13 cellular contexts compared by ENCODE assay signal in genomic region chr18:63832470-63832869, GRCh38. TPM values are rescaled to one million over a fixed set of nuclear protein-coding genes. Genes with fewer than 3 reads are reported as not detected.
DNase-seq lines count a peak whose midpoint lies in the region; ATAC-seq and TF ChIP-seq lines count a peak whose summit lies in the region.
"Had no signal": no experiment of that assay in that cellular context is flagged by ENCODE, and none has a peak within 500 bp of the region (broad histone marks: within the 10 kb centered on the region; RNA-seq: fewer than 3 reads in every experiment).

No MANE protein-coding gene starts in this region.

- peak overlapping the region; percentile 18; the same call in 1 of the 2 replicates for H3K4me2 ChIP-seq in IMR-90 (ENCODE audit: low read depth, low read length)

- no peak overlapping the region for H4K91ac ChIP-seq in IMR-90 (ENCODE audit: insufficient read depth, low read depth, low read length)

- no peaks in the 10 kb centered on the region for H3K36me3 ChIP-seq in IMR-90 (ENCODE audit: control insufficient read depth, insufficient read depth, low read length)
- no peaks in the 10 kb centered on the region for H3K36me3 ChIP-seq in colonic mucosa

- no peak overlapping the region for H3K27ac Mint-ChIP-seq in activated naive CD4-positive, alpha-beta T cell treated with anti-CD3 and anti-CD28 coated beads, Interleukin-2, amount 50 U/mL, for 72 hours
- no peak overlapping the region for H3K27ac Mint-ChIP-seq in stimulated activated naive CD8-positive, alpha-beta T cell treated with anti-CD3 and anti-CD28 coated beads, Interleukin-15, amount 100 ng/mL, for 72 hours

- intact Hi-C loops in IMR-90 (cut with micrococcal nuclease): loop anchor here (5.0 kb wide), 1 partner anchor 70 kb away; no protein-coding TSS in a partner anchor
- intact Hi-C loops in colonic mucosa (cut with DNase I): no loop called here

- peak; percentile 79 to 96 for ATAC-seq in activated naive CD4-positive, alpha-beta T cell treated with anti-CD3 and anti-CD28 coated beads, Interleukin-2, amount 50 U/mL, for 72 hours
- peak; percentile 53 for ATAC-seq in HG02759 (IDR thresholded peaks at IDR 0.05; ENCODE audit: unreplicated experiment)
- peak; percentile 55 for ATAC-seq in IMR-90 (ENCODE audit: low read depth)
- peak; percentile 81 for ATAC-seq in stimulated activated naive CD8-positive, alpha-beta T cell treated with anti-CD3 and anti-CD28 coated beads, Interleukin-15, amount 100 ng/mL, for 72 hours
- ATAC-seq: left cardiac atrium, Right ventricle myocardium inferior had no signal

- H2BK20ac ChIP-seq in IMR-90 (ENCODE audit: low read depth, low read length): peak overlapping the region; percentile 90; the same call in 1 of the 2 replicates

- peaks cover 20% of the 10 kb centered on the region for H3K27me3 Mint-ChIP-seq in stimulated activated naive CD8-positive, alpha-beta T cell treated with anti-CD3 and anti-CD28 coated beads, Interleukin-15, amount 100 ng/mL, for 72 hours

- H2BK5ac ChIP-seq in IMR-90 (ENCODE audit: low read depth, low read length, poor library complexity, severe bottlenecking): peak overlapping the region; percentile 89

- H4K8ac ChIP-seq in IMR-90 (ENCODE audit: low read depth in 2 of 2, low read length in 2 of 2): peak overlapping the region in 1 of 2 experiments; percentile 2; a peak in 1 of 4 replicates

- no peak overlapping the region for H2AFZ ChIP-seq in IMR-90 (replicated peaks; ENCODE audit: low read length, poor library complexity)

- H3K4ac ChIP-seq in IMR-90 (ENCODE audit: low read depth, low read length): peak overlapping the region; percentile 84

- dilution Hi-C loops in IMR-90 (cut with HindIII; ENCODE audit: low sequenced_read_pairs, unreplicated experiment): no loop called here

- no peaks in the 10 kb centered on the region for H4K20me1 ChIP-seq in IMR-90 (ENCODE audit: insufficient read depth, low read length)

- H3K79me1 ChIP-seq in IMR-90 (ENCODE audit: low read depth in 1 of 2, low read length in 2 of 2): no peaks in the 10 kb centered on the region

- POLR2A ChIA-PET in IMR-90 (lab: Charles Lee; ENCODE audit: unreplicated experiment): no interaction called here

- TF ChIP-seq RAD21 in IMR-90 (IDR thresholded peaks at IDR 0.05; ENCODE audit: low read length): no peak

- H3K9ac ChIP-seq in IMR-90 (ENCODE audit: low read depth, low read length) (no peak overlapping the region), colonic mucosa (ENCODE audit: low read depth in 2 of 2, low read length in 2 of 2) (no peak overlapping the region)

- no CpG with 5 or more reads among the region's 1 CpG for WGBS in IMR-90 (ENCODE audit: extremely low coverage in 2 of 2, insufficient read length in 1 of 2), 2 experiments

- H3K27me3 ChIP-seq in IMR-90 (ENCODE audit: control insufficient read depth, insufficient read depth, low read length) (no peaks in the 10 kb centered on the region), colonic mucosa (no peaks in the 10 kb centered on the region)

- peak overlapping the region; percentile 64 for H2BK120ac ChIP-seq in IMR-90 (ENCODE audit: low read depth, low read length)

- no peak overlapping the region for H2AK5ac ChIP-seq in IMR-90 (ENCODE audit: low read depth, low read length)

- peak overlapping the region; percentile 21; the same call in 1 of the 3 replicates for H2BK15ac ChIP-seq in IMR-90 (ENCODE audit: low read depth, low read length)

- no peak overlapping the region for H3K4me3 Mint-ChIP-seq in stimulated activated naive CD8-positive, alpha-beta T cell treated with anti-CD3 and anti-CD28 coated beads, Interleukin-15, amount 100 ng/mL, for 72 hours

- peaks cover 9% of the 10 kb centered on the region for H3K9me1 ChIP-seq in IMR-90 (ENCODE audit: insufficient read depth, low read length)

- CTCF ChIA-PET in IMR-90 (lab: Yijun Ruan, JAX): no interaction called here

- H3K36me3 Mint-ChIP-seq in activated naive CD4-positive, alpha-beta T cell treated with anti-CD3 and anti-CD28 coated beads, Interleukin-2, amount 50 U/mL, for 72 hours: no peaks in the 10 kb centered on the region

- no peak for DNase-seq in activated naive CD4-positive, alpha-beta T cell treated with anti-CD3 and anti-CD28 coated beads, Interleukin-2, amount 50 U/mL, for 72 hours (ENCODE audit: low spot score in 2 of 2)
- DNase-seq in activated naive CD4-positive, alpha-beta T cell treated with anti-CD3 and anti-CD28 coated beads, Interleukin-2, amount 50 U/mL, for 16 hours: no peak
- peak; percentile 86 for DNase-seq in IMR-90
- no peak for DNase-seq in stimulated activated naive CD8-positive, alpha-beta T cell treated with anti-CD3 and anti-CD28 coated beads, Interleukin-15, amount 100 ng/mL, for 72 hours
- no peak for DNase-seq in colonic mucosa
- DNase-seq in NCI-H146 (lab: John Stamatoyannopoulos, UW): no peak
- no peak for DNase-seq in NCI-H1417 treated with DMSO at 0.1 percent for 48 hours (lab: John Stamatoyannopoulos, UW)
- DNase-seq: ACHN, left cardiac atrium had no signal

- H3K27ac ChIP-seq in IMR-90 (ENCODE audit: insufficient read depth, low read length): no peak overlapping the region
- no peak overlapping the region for H3K27ac ChIP-seq in colonic mucosa

- H3K4me1 Mint-ChIP-seq in stimulated activated naive CD8-positive, alpha-beta T cell treated with anti-CD3 and anti-CD28 coated beads, Interleukin-15, amount 100 ng/mL, for 72 hours: no peaks in the 10 kb centered on the region

- H2AK9ac ChIP-seq in IMR-90 (replicated peaks; ENCODE audit: low read depth, low read length, poor library complexity): no peak overlapping the region

- TF ChIP-seq CTCF in IMR-90 (conservative IDR thresholded peaks at IDR 0.05; ENCODE audit: low read depth, low read length) (no peak), colonic mucosa (IDR thresholded peaks at IDR 0.05) (no peak)

- no peak overlapping the region; the same call in 1 of the 2 replicates for H3K23ac ChIP-seq in IMR-90 (ENCODE audit: low read depth, low read length)

- in situ Hi-C loops in IMR-90 (cut with MboI; ENCODE audit: low sequenced_read_pairs): no loop called here

- H3K14ac ChIP-seq in IMR-90 (replicated peaks; ENCODE audit: low read depth, low read length): no peak overlapping the region; the same call in 1 of the 2 replicates

- H3K4me3 ChIP-seq in IMR-90 (ENCODE audit: insufficient read depth, low read depth, low read length) (no peak overlapping the region), colonic mucosa (no peak overlapping the region)

- BruUV-seq in IMR-90 (replicated peaks; lab: Mats Ljungman, UMichigan): no TSS peak

- no peak overlapping the region for H3K18ac ChIP-seq in IMR-90 (ENCODE audit: low read depth, low read length)

- no peaks in the 10 kb centered on the region for H3K9me3 Mint-ChIP-seq in activated naive CD4-positive, alpha-beta T cell treated with anti-CD3 and anti-CD28 coated beads, Interleukin-2, amount 50 U/mL, for 72 hours
- H3K9me3 Mint-ChIP-seq in stimulated activated naive CD8-positive, alpha-beta T cell treated with anti-CD3 and anti-CD28 coated beads, Interleukin-15, amount 100 ng/mL, for 72 hours: no peaks in the 10 kb centered on the region

- H4K5ac ChIP-seq in IMR-90 (ENCODE audit: low read depth, low read length): no peak overlapping the region

- H3K9me3 ChIP-seq in IMR-90 (ENCODE audit: control insufficient read depth, insufficient read depth, low read length) (no peaks in the 10 kb centered on the region), colonic mucosa (no peaks in the 10 kb centered on the region)

- no peak overlapping the region for H3K56ac ChIP-seq in IMR-90 (ENCODE audit: extremely low read depth, insufficient read depth, low read length)

- no peak for TF ChIP-seq POLR2A in IMR-90 (IDR thresholded peaks at IDR 0.05; ENCODE audit: low read depth, low read length)

- H3K4me1 ChIP-seq in IMR-90 (ENCODE audit: control insufficient read depth, insufficient read depth, low read length) (peaks cover 11% of the 10 kb centered on the region; the same call in 1 of the 2 replicates), colonic mucosa (no peaks in the 10 kb centered on the region)

TF ChIP-seq in IMR-90, 13 proteins besides CTCF, POLR2A, EP300 and RAD21:
- TF ChIP-seq RCOR1 (IDR thresholded peaks at IDR 0.05; ENCODE audit: insufficient replicate concordance, low read length) (peak; percentile 24), CEBPB (IDR thresholded peaks at IDR 0.05; ENCODE audit: low read depth, low read length) (peak; percentile 26; the same call in 1 of the 2 replicates), USF2 (IDR thresholded peaks at IDR 0.05; ENCODE audit: low read depth, low read length) (no peak)

RNA-seq across cellular contexts. Expression of gene SERPINB2, which starts 55.0 kb away (rescaled TPM):
- not detected for total RNA-seq in activated naive CD4-positive, alpha-beta T cell treated with anti-CD3 and anti-CD28 coated beads, Interleukin-2, amount 50 U/mL, for 72 hours
- total RNA-seq in IMR-90 (2012; rRNA removed): 34.4 and 43.0 TPM in 2 replicates
- polyA plus RNA-seq in IMR-90 (2012; rRNA removed): 32.1 and 46.4 TPM in 2 replicates
- polyA plus RNA-seq in IMR-90 (2012; cell fraction: cytosol; rRNA removed): 5.3 and 22.9 TPM in 2 replicates
- 5.4 and 32.1 TPM in 2 replicates for polyA plus RNA-seq in IMR-90 (2012; cell fraction: nucleus; rRNA removed; ENCODE audit: low replicate concordance)
- total RNA-seq in colonic mucosa: under 1 TPM in 1 of 2 donors, not detected in 1; 0.29 TPM
- total RNA-seq: dermis microvascular lymphatic vessel endothelial cell, Right ventricle myocardium inferior had no signal

RNA-seq across cellular contexts. Expression of gene SERPINB7, which starts 57.3 kb away (rescaled TPM):
- not detected for total RNA-seq in activated naive CD4-positive, alpha-beta T cell treated with anti-CD3 and anti-CD28 coated beads, Interleukin-2, amount 50 U/mL, for 72 hours
- total RNA-seq in IMR-90 (2012; rRNA removed) (100 and 120 TPM in 2 replicates), colonic mucosa (not detected)
- polyA plus RNA-seq in IMR-90 (2012; rRNA removed): 76.5 and 79.9 TPM in 2 replicates
- 21.4 and 33.7 TPM in 2 replicates for polyA plus RNA-seq in IMR-90 (2012; cell fraction: cytosol; rRNA removed)
- polyA plus RNA-seq in IMR-90 (2012; cell fraction: nucleus; rRNA removed; ENCODE audit: low replicate concordance): 4.6 and 37.3 TPM in 2 replicates
- total RNA-seq: dermis microvascular lymphatic vessel endothelial cell, left cardiac atrium, pulmonary artery endothelial cell, Right ventricle myocardium inferior had no signal

Comparison
In these comparisons a context has a peak if more than half of its experiments do, and no peak if none do; other contexts are left out.
1. RNA of gene SERPINB2, which starts 55.0 kb away (total RNA-seq): 34.4 to 43.0 TPM in IMR-90; 0.29 TPM in colonic mucosa and not detected in activated naive CD4-positive, alpha-beta T cell treated with anti-CD3 and anti-CD28 coated beads, Interleukin-2, amount 50 U/mL, for 72 hours; every median in the first group is over 10 times any median in the second.
2. RNA of gene SERPINB7, which starts 57.3 kb away (total RNA-seq): 100 to 120 TPM in IMR-90; not detected in activated naive CD4-positive, alpha-beta T cell treated with anti-CD3 and anti-CD28 coated beads, Interleukin-2, amount 50 U/mL, for 72 hours and not detected in colonic mucosa; every median in the first group is over 100 times any median in the second.
3. Peak in every context shown above with its lines, with median percentiles within 50 percentile points of each other: ATAC-seq.